ENCODE assay signal across 22 cellular contexts in genomic region chr9:113137196-113138168, GRCh38.
"Had no signal": no experiment of that assay in that cellular context is flagged by ENCODE, and none has a peak within 500 bp of the region (broad histone marks: within the 10 kb centered on the region; RNA-seq: fewer than 3 reads in every experiment).

No MANE protein-coding gene starts in this region.

- H3K4me3 ChIP-seq: colonic mucosa, mucosa of descending colon, spleen, tibial artery, uterus had no signal

- H3K4me1 ChIP-seq: colonic mucosa, foreskin keratinocyte, spleen, tibial artery, uterus had no signal

- DNase-seq: activated CD4-positive, alpha-beta T cell treated with anti-CD3 and anti-CD28 coated beads for 1 hour; activated CD8-positive, alpha-beta memory T cell treated with anti-CD3 and anti-CD28 coated beads for 24 hours; activated CD8-positive, alpha-beta memory T cell treated with anti-CD3 and anti-CD28 coated beads, Interleukin-2, amount 50 U/mL, for 48 hours; activated effector memory CD4-positive, alpha-beta T cell treated with anti-CD3 and anti-CD28 coated beads, Interleukin-2, amount 50 U/mL, for 16 hours; activated T-cell treated with anti-CD3 and anti-CD28 coated beads, Interleukin-2, amount 50 U/mL, for 48 hours; central memory CD4-positive, alpha-beta T cell; colonic mucosa; foreskin keratinocyte; glutamatergic neuron; left ventricle myocardium superior; mucosa of descending colon; naive B cell; spleen; stimulated activated CD4-positive, alpha-beta T cell treated with anti-CD3 and anti-CD28 coated beads, Interleukin-4, amount 100 ng/mL, for 4 hours; tibial artery; uterus; WERI-Rb-1 had no signal

- H3K27ac Mint-ChIP-seq: activated naive CD4-positive, alpha-beta T cell treated with anti-CD3 and anti-CD28 coated beads, Interleukin-2, amount 50 U/mL, for 24 hours; memory B cell; naive B cell; stimulated activated memory B cell treated with anti-CD40 and anti-IgM and Interleukin-4, amounts not matched to agents 10 μg/mL and 1 μg/mL and 100 μg/mL, for 72 hours; T-helper 1 cell treated with Interleukin-12 subunit alpha and Interleukin-12 subunit beta and Interleukin-4 antibody, amounts not matched to agents 30 μg/mL and 1 μg/mL, for 36 hours had no signal

- H3K9me3 Mint-ChIP-seq: activated naive CD4-positive, alpha-beta T cell treated with anti-CD3 and anti-CD28 coated beads, Interleukin-2, amount 50 U/mL, for 24 hours had no signal

- ATAC-seq: foreskin keratinocyte; left ventricle myocardium superior; mucosa of descending colon; stimulated activated memory B cell treated with anti-CD40 and anti-IgM and Interleukin-4, amounts not matched to agents 10 μg/mL and 1 μg/mL and 100 μg/mL, for 72 hours had no signal

- H3K27ac ChIP-seq: colonic mucosa, foreskin keratinocyte, spleen, tibial artery, uterus, WERI-Rb-1 had no signal

- H3K9me3 ChIP-seq: colonic mucosa, mucosa of descending colon, tibial artery, uterus had no signal

- H3K36me3 ChIP-seq: colonic mucosa, spleen, tibial artery, uterus, WERI-Rb-1 had no signal

- H3K4me1 Mint-ChIP-seq: activated naive CD4-positive, alpha-beta T cell treated with anti-CD3 and anti-CD28 coated beads, Interleukin-2, amount 50 U/mL, for 24 hours; memory B cell; naive B cell; stimulated activated memory B cell treated with anti-CD40 and anti-IgM and Interleukin-4, amounts not matched to agents 10 μg/mL and 1 μg/mL and 100 μg/mL, for 72 hours had no signal

- H3K36me3 Mint-ChIP-seq: activated naive CD4-positive, alpha-beta T cell treated with anti-CD3 and anti-CD28 coated beads, Interleukin-2, amount 50 U/mL, for 24 hours; memory B cell; stimulated activated memory B cell treated with anti-CD40 and anti-IgM and Interleukin-4, amounts not matched to agents 10 μg/mL and 1 μg/mL and 100 μg/mL, for 72 hours had no signal

- H3K27me3 ChIP-seq: colonic mucosa, foreskin keratinocyte, tibial artery, uterus had no signal

- H3K4me3 Mint-ChIP-seq: activated naive CD4-positive, alpha-beta T cell treated with anti-CD3 and anti-CD28 coated beads, Interleukin-2, amount 50 U/mL, for 24 hours; memory B cell; naive B cell; neural crest cell; stimulated activated memory B cell treated with anti-CD40 and anti-IgM and Interleukin-4, amounts not matched to agents 10 μg/mL and 1 μg/mL and 100 μg/mL, for 72 hours; T-helper 1 cell treated with Interleukin-12 subunit alpha and Interleukin-12 subunit beta and Interleukin-4 antibody, amounts not matched to agents 30 μg/mL and 1 μg/mL, for 36 hours had no signal
